ENCODE assay signal across 8 cellular contexts in the genomic region with DNA sequence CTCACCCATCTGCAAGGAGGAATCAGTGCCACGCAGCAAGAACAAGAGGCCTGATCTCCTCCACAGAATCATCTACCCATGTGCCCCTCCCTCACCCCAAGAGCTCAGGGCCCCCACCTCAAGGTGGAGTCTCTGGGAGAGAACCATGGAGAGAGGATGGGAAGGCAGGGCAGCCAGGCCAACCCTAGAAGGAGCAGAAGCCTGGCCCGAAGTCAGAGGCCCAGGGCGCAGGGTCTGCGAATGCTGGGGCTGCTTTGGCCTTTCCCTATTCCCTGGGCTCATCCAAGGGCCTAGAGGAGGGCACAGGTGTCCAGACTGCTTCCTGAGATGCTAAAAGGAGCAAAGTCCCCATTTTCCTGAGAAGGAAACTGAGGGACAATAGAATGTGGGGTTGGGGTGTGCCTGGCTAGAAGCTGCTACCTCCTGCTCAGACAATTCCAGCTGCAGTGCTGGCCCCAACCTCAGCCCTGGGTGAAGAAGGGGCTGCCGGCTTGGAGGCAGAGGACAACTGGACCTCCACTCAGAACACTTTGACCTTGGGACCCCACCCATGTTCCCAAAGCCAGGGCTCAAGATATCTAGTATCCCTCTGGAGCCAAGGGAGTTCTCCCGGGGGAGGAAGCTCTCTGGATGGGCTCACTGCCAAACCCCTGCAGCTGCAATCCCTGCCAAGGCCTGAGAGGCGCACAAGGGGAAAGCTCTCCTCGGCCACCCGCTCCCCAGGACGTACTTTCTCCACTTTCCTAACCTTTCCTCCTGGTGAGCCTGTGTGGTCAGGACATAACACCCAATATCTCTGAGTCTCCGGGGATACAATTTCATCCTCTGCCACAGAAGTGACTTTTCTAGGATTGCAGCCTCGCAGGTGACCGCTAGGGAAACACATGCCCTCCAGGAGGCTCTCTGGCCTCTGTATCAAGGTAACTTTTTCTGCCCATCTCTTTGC. TPM values are rescaled to one million over a fixed set of nuclear protein-coding genes. Genes with fewer than 3 reads are reported as not detected.
DNase-seq lines count a peak whose midpoint lies in the region; ATAC-seq and TF ChIP-seq lines count a peak whose summit lies in the region.

No MANE protein-coding gene starts in this region.

- ATAC-seq in HG02870 (IDR thresholded peaks at IDR 0.05; ENCODE audit: unreplicated experiment): no peak

- H3K27me3 ChIP-seq in breast epithelium: no peaks in the 10 kb centered on the region
- H3K27me3 ChIP-seq in tibial artery: peaks cover 0 to 27% of the 10 kb centered on the region in 2 donors

- H3K9me3 ChIP-seq in breast epithelium (no peaks in the 10 kb centered on the region), tibial artery (no peaks in the 10 kb centered on the region)

- H3K27ac ChIP-seq in breast epithelium (peak overlapping the region; percentile 89), tibial artery (no peak overlapping the region)

- TF ChIP-seq CTCF in breast epithelium (IDR thresholded peaks at IDR 0.05) (peak; percentile 44 to 88 (median 45)), tibial artery (IDR thresholded peaks at IDR 0.05) (peak; percentile 74 to 85)

- H3K36me3 ChIP-seq in breast epithelium (no peaks in the 10 kb centered on the region), tibial artery (no peaks in the 10 kb centered on the region)

- peaks cover 0 to 9% of the 10 kb centered on the region in 2 donors for H3K4me1 ChIP-seq in breast epithelium
- peaks cover 0 to 23% (median 13%) of the 10 kb centered on the region in 4 donors for H3K4me1 ChIP-seq in tibial artery

- intact Hi-C loops in breast epithelium (cut with DNase I; ENCODE audit: low total_unique reads) (no loop called here), tibial artery (cut with DNase I; ENCODE audit: low total_unique reads) (no loop called here)

- no peak overlapping the region for H3K4me3 ChIP-seq in breast epithelium
- no peak overlapping the region for H3K4me3 ChIP-seq in tibial artery

- no peak for TF ChIP-seq POLR2A in breast epithelium (IDR thresholded peaks at IDR 0.05)

- DNase-seq in NCI-H524 (lab: John Stamatoyannopoulos, UW) (peak; percentile 38 to 68), NCI-H524 treated with DMSO at 0.1 percent for 48 hours (lab: John Stamatoyannopoulos, UW) (no peak), NCI-H2196 treated with DMSO at 0.1 percent for 48 hours (lab: John Stamatoyannopoulos, UW; ENCODE audit: unreplicated experiment) (peak; percentile 77), breast epithelium (ENCODE audit: low spot score in 2 of 2) (peak; percentile 74 to 77), kidney tubule cell (ENCODE audit: low spot score) (peak; percentile 80), tibial artery (peak; percentile 66 to 82)
- no peak for DNase-seq in stimulated activated naive CD4-positive, alpha-beta T cell treated with Interleukin-2 at 50 U/mL for 16 hours (lab: John Stamatoyannopoulos, UW)

RNA-seq across cellular contexts. Expression of a gene that starts 16.6 kb away (rescaled TPM):
- 1 to 10 TPM in 1 of 3 donors, not detected in 2; 6.1 TPM for total RNA-seq in breast epithelium

RNA-seq across cellular contexts. Expression of a gene that starts 17.4 kb away (rescaled TPM):
- 1 to 10 TPM in 1 of 3 donors, under 1 TPM in 1, not detected in 1; 0.66 to 1.5 TPM for total RNA-seq in breast epithelium

Comparison
In these comparisons a context has a peak if more than half of its experiments do, and no peak if none do; other contexts are left out.
1. DNase-seq: peak in NCI-H524 (2 of 2), NCI-H2196 treated with DMSO at 0.1 percent for 48 hours (single experiment), breast epithelium (2 of 2), kidney tubule cell (single experiment) and tibial artery (2 of 2); none in NCI-H524 treated with DMSO at 0.1 percent for 48 hours (single experiment) and stimulated activated naive CD4-positive, alpha-beta T cell treated with Interleukin-2 at 50 U/mL for 16 hours (single experiment).
2. H3K27ac ChIP-seq: peak in breast epithelium (2 of 2); none in tibial artery (0 of 2).